1 cellular context compared by ENCODE assay signal in the genomic region with DNA sequence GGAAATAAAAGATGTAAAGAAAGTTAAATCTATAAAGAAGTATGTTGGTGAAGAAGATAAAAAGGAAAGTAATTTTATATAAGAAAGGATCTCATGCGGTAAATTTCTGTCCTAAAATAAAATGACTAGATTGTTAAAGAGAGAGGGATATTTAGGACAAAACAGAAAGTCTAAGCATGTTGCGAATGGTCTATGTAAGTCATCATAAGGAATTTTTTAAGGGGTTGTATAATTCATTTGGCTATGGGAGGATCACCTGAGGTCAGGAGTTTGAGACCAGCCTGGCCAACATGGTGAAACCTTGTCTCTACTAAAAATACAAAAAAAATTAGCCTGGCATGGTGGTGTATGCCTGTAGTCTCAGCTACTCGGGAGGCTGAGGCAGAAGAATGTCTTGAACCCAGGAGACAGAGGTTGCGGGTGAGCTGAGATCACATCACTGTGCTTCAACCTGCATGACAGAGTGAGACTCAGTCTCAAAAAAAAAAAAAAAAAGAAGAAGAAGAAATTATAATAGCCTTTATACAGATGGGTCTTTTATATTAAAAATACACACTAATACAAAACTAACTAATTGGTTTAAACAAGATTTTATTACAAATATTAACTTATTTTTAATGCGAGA.
TF ChIP-seq lines count a peak whose summit lies in the region.

No MANE protein-coding gene starts in this region.

TF ChIP-seq in GM23338, 12 proteins besides CTCF, POLR2A, EP300 and RAD21 (continued from another document):
- TF ChIP-seq ZNF462 (CRISPR knock-in tag; IDR thresholded peaks at IDR 0.05): no peak
- no peak for TF ChIP-seq EZH2phosphoT487 (IDR thresholded peaks at IDR 0.05; ENCODE audit: unreplicated experiment)
- TF ChIP-seq NANOG (IDR thresholded peaks at IDR 0.05; ENCODE audit: borderline replicate concordance): no peak
- no peak for TF ChIP-seq POLR2AphosphoS5 (IDR thresholded peaks at IDR 0.05; ENCODE audit: low read depth)
- TF ChIP-seq ZNF331 (CRISPR knock-in tag; IDR thresholded peaks at IDR 0.05; ENCODE audit: low read depth): no peak
- TF ChIP-seq JUNB (IDR thresholded peaks at IDR 0.05; ENCODE audit: unreplicated experiment): no peak
- TF ChIP-seq EZH2 (IDR thresholded peaks at IDR 0.05; ENCODE audit: low read depth, unreplicated experiment): no peak
TF ChIP-seq in GM23338: peak in this region for 0.
